In the genomic region with DNA sequence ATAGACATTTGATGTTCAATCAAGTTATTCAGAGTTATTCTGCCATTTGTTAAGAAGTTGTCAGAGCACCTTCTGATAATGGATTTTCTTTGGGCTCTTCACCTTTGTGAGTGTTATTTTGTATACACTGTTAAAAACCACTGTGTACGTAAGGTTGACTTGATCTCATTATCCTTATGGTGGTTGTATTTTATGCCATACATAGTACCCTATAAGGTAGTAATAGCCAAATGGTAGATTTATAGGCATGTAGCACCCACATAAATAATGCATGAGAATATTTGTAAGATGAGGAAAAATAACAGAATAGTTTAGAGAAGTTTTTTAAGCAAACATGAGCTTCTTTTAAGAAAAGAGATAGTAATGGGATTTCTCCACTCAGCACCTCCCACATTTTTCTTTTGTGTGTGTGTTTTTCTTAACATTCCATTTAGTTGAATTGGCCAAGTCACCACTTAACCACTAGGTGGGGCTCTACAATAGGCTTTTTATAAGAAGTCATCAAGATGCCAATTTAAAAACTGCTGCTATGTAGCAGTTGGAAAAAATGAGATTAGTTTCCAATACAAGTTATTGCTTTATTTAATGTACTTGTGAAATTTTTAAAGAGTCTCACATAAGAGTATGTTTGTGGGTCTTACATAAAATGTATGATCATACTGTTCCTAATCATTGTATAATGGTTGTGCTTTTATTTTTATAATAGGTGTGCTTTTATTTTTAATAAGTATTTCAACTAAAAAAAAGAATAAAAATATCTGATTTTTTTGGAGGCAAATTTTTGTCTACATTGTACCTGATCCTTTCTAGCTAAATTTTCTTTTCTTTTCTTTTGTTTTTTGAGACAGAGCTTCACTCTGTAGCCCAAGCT, we compare ENCODE assay signal across 1 cellular context.
TF ChIP-seq lines count a peak whose summit lies in the region.

No MANE protein-coding gene starts in this region.

TF ChIP-seq in liver, 16 proteins besides CTCF, POLR2A, EP300 and RAD21 (continued from another document):
- TF ChIP-seq, protein P1, sequence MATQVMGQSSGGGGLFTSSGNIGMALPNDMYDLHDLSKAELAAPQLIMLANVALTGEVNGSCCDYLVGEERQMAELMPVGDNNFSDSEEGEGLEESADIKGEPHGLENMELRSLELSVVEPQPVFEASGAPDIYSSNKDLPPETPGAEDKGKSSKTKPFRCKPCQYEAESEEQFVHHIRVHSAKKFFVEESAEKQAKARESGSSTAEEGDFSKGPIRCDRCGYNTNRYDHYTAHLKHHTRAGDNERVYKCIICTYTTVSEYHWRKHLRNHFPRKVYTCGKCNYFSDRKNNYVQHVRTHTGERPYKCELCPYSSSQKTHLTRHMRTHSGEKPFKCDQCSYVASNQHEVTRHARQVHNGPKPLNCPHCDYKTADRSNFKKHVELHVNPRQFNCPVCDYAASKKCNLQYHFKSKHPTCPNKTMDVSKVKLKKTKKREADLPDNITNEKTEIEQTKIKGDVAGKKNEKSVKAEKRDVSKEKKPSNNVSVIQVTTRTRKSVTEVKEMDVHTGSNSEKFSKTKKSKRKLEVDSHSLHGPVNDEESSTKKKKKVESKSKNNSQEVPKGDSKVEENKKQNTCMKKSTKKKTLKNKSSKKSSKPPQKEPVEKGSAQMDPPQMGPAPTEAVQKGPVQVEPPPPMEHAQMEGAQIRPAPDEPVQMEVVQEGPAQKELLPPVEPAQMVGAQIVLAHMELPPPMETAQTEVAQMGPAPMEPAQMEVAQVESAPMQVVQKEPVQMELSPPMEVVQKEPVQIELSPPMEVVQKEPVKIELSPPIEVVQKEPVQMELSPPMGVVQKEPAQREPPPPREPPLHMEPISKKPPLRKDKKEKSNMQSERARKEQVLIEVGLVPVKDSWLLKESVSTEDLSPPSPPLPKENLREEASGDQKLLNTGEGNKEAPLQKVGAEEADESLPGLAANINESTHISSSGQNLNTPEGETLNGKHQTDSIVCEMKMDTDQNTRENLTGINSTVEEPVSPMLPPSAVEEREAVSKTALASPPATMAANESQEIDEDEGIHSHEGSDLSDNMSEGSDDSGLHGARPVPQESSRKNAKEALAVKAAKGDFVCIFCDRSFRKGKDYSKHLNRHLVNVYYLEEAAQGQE (IDR thresholded peaks at IDR 0.05) = no peak
- no peak for TF ChIP-seq HNF4A (conservative IDR thresholded peaks at IDR 0.05)
